10 cellular contexts compared by ENCODE assay signal in the genomic region with DNA sequence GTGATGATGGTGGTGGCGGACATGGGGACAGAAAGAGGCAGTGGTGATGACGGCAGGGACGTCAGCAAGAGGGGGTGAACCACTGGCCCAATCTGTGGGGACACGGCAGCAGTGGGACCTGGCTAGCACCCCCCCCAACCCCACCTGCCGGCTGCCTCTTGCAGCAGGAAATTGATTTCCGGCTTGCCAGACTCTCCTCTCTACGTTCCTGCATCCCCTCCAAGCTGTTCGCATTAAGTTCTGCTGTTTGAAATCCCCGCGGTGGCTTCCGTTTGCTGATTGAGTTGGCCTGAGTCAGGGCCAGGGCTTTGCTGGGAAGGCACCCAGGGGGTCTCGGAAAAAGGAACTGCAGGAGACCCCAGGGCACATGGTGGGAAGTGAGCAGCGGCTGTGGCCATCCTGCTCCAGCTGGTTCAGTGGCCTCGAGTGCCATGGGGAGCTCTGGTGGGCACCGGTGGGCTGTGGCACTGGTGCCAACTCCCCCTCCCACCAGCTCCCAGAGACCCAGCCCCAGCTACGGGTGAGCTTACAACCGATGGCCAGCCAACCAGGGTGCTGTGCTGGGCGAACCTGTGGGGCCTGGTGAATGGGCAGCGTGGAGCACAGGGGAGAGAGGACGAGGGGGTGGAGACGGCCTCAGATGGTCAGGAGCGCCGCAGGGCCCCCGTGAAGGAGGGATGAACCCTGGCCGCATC. TPM values are rescaled to one million over a fixed set of nuclear protein-coding genes. Genes with fewer than 3 reads are reported as not detected.
DNase-seq lines count a peak whose midpoint lies in the region; ATAC-seq and TF ChIP-seq lines count a peak whose summit lies in the region.
"Had no signal": no experiment of that assay in that cellular context is flagged by ENCODE, and none has a peak within 500 bp of the region (broad histone marks: within the 10 kb centered on the region; RNA-seq: fewer than 3 reads in every experiment).

No MANE protein-coding gene starts in this region.

- H2AFZ ChIP-seq in smooth muscle cell (ENCODE audit: low read depth) = no peak overlapping the region

- H3K9ac ChIP-seq in iPS-20b (ENCODE audit: low read depth, low read length) = no peak overlapping the region
- no peak overlapping the region for H3K9ac ChIP-seq in smooth muscle cell (ENCODE audit: low read depth)

- H3K4me3 ChIP-seq in iPS-20b (ENCODE audit: low read length) = peak overlapping the region; percentile 51; the same call in 1 of the 2 replicates
- no peak overlapping the region for H3K4me3 ChIP-seq in smooth muscle cell

- CTCF ChIA-PET in T-cell (lab: Charles Lee) = interaction anchor here (0.5 to 0.7 kb wide), 2 partner anchors 161 to 294 kb away, joined by 3 to 4 read pairs; no protein-coding TSS in a partner anchor

- POLR2A ChIA-PET in T-cell (lab: Charles Lee) = no interaction called here

- H3K4me3 Mint-ChIP-seq in T-cell = peak overlapping the region in 1 of 3 donors; percentile 71
- H3K4me3 Mint-ChIP-seq in progenitor cell of endocrine pancreas (ENCODE audit: low read depth) = no peak overlapping the region
- H3K4me3 Mint-ChIP-seq: T-helper 2 cell treated with Interferon-gamma antibody and Interleukin-4, amounts not matched to agents 5 μg/mL and 100 μg/mL, for 36 hours had no signal

- peaks cover 15 to 42% of the 10 kb centered on the region in 2 donors for H3K27me3 Mint-ChIP-seq in T-cell
- H3K27me3 Mint-ChIP-seq in progenitor cell of endocrine pancreas = peaks cover 32% of the 10 kb centered on the region

- H3K27ac ChIP-seq in iPS-20b (ENCODE audit: low read length) (no peak overlapping the region), smooth muscle cell (ENCODE audit: low read depth) (no peak overlapping the region)

- peaks cover 47% of the 10 kb centered on the region for H3K27me3 ChIP-seq in iPS-20b (ENCODE audit: insufficient read depth, low read length)
- H3K27me3 ChIP-seq in smooth muscle cell (ENCODE audit: low read depth) = peaks cover 38% of the 10 kb centered on the region

- no peak overlapping the region for H3K27ac Mint-ChIP-seq in activated naive CD4-positive, alpha-beta T cell treated with anti-CD3 and anti-CD28 coated beads, Interleukin-2, amount 50 U/mL, for 72 hours
- H3K27ac Mint-ChIP-seq in T-cell (peak overlapping the region in 1 of 2 donors; percentile 24), progenitor cell of endocrine pancreas (no peak overlapping the region)
- H3K27ac Mint-ChIP-seq: T-helper 2 cell treated with Interferon-gamma antibody and Interleukin-4, amounts not matched to agents 5 μg/mL and 100 μg/mL, for 36 hours had no signal

- H3K36me3 ChIP-seq in iPS-20b (ENCODE audit: insufficient read depth, low read depth, low read length) (no peaks in the 10 kb centered on the region), smooth muscle cell (ENCODE audit: low read depth) (no peaks in the 10 kb centered on the region)

- H3K79me2 ChIP-seq in smooth muscle cell (ENCODE audit: low read depth) = no peaks in the 10 kb centered on the region

- H3K9me3 Mint-ChIP-seq in activated naive CD4-positive, alpha-beta T cell treated with anti-CD3 and anti-CD28 coated beads, Interleukin-2, amount 50 U/mL, for 72 hours = no peaks in the 10 kb centered on the region
- H3K9me3 Mint-ChIP-seq in T-cell (no peaks in the 10 kb centered on the region), progenitor cell of endocrine pancreas (ENCODE audit: low read depth) (no peaks in the 10 kb centered on the region)
- H3K9me3 Mint-ChIP-seq: T-helper 2 cell treated with Interferon-gamma antibody and Interleukin-4, amounts not matched to agents 5 μg/mL and 100 μg/mL, for 36 hours had no signal

- no peak for ATAC-seq in activated naive CD4-positive, alpha-beta T cell treated with anti-CD3 and anti-CD28 coated beads, Interleukin-2, amount 50 U/mL, for 72 hours
- ATAC-seq in T-cell (replicated peaks in 1 of 4) (peak in 3 of 4 experiments; percentile 20 to 44 (median 36)), HG03095 (IDR thresholded peaks at IDR 0.05; ENCODE audit: unreplicated experiment) (no peak)

- no peaks in the 10 kb centered on the region for H3K36me3 Mint-ChIP-seq in activated naive CD4-positive, alpha-beta T cell treated with anti-CD3 and anti-CD28 coated beads, Interleukin-2, amount 50 U/mL, for 72 hours
- H3K36me3 Mint-ChIP-seq in T-cell = no peaks in the 10 kb centered on the region
- H3K36me3 Mint-ChIP-seq in progenitor cell of endocrine pancreas (ENCODE audit: insufficient read depth) = no peaks in the 10 kb centered on the region

- H3K4me1 Mint-ChIP-seq in T-cell (peaks cover 18 to 36% (median 24%) of the 10 kb centered on the region in 3 donors), progenitor cell of endocrine pancreas (ENCODE audit: low read depth) (no peaks in the 10 kb centered on the region)

- H3K9me3 ChIP-seq in iPS-20b (ENCODE audit: insufficient read depth, low read depth, low read length) (no peaks in the 10 kb centered on the region), smooth muscle cell (replicated peaks; ENCODE audit: low read depth) (no peaks in the 10 kb centered on the region)

- peak; percentile 27 for DNase-seq in activated naive CD4-positive, alpha-beta T cell treated with anti-CD3 and anti-CD28 coated beads, Interleukin-2, amount 50 U/mL, for 16 hours
- DNase-seq in activated naive CD4-positive, alpha-beta T cell treated with anti-CD3 and anti-CD28 coated beads, Interleukin-2, amount 50 U/mL, for 72 hours (ENCODE audit: low spot score in 2 of 2) = no peak
- peak in 6 of 34 experiments; percentile 15 to 45 (median 26) for DNase-seq in T-cell
- no peak for DNase-seq in smooth muscle cell (lab: John Stamatoyannopoulos, UW; ENCODE audit: unreplicated experiment)
- no peak for DNase-seq in progenitor cell of endocrine pancreas (ENCODE audit: low spot score, unreplicated experiment)
- no peak for DNase-seq in Ammon's horn (ENCODE audit: low spot score)
- DNase-seq: NCI-H187 treated with DMSO at 0.1 percent for 48 hours had no signal

- H3K4me1 ChIP-seq in iPS-20b (ENCODE audit: insufficient read depth, low read length) (peaks cover 5% of the 10 kb centered on the region; the same call in 1 of the 2 replicates), smooth muscle cell (ENCODE audit: low read depth) (peaks cover 14% of the 10 kb centered on the region)

- peak overlapping the region; percentile 75 for H3K4me2 ChIP-seq in smooth muscle cell

- H4K20me1 ChIP-seq in smooth muscle cell (ENCODE audit: low read depth) = no peaks in the 10 kb centered on the region

- TF ChIP-seq CTCF in smooth muscle cell (IDR thresholded peaks at IDR 0.05; ENCODE audit: borderline replicate concordance, insufficient read depth, poor library complexity, severe bottlenecking) (no peak), progenitor cell of endocrine pancreas (IDR thresholded peaks at IDR 0.05; ENCODE audit: unreplicated experiment) (no peak)

- WGBS in smooth muscle cell (ENCODE audit: low lambda C conversion rate) = 52% methylated on average over 24 of the region's 25 CpGs

- no peaks in the 10 kb centered on the region for H3F3A ChIP-seq in smooth muscle cell (ENCODE audit: low read depth)

RNA-seq across cellular contexts. Expression of gene NUDT14, which starts 14.6 kb away (rescaled TPM):
- total RNA-seq in activated naive CD4-positive, alpha-beta T cell treated with anti-CD3 and anti-CD28 coated beads, Interleukin-2, amount 50 U/mL, for 72 hours = 10 to 100 TPM; 20.0 to 22.6 TPM
- total RNA-seq in T-cell (10 to 100 TPM; 10.0 to 25.5 (median 20.2) TPM), smooth muscle cell (7.9 and 9.5 TPM in 2 replicates), progenitor cell of endocrine pancreas (66.6 and 68.5 TPM in 2 replicates)
- 30.7 and 45.6 TPM in 2 replicates for polyA plus RNA-seq in smooth muscle cell

RNA-seq across cellular contexts. Expression of gene JAG2, which starts 27.1 kb away (rescaled TPM):
- 10 to 100 TPM in 1 of 2 donors, 1 to 10 TPM in 1; 4.3 to 10.5 TPM for total RNA-seq in activated naive CD4-positive, alpha-beta T cell treated with anti-CD3 and anti-CD28 coated beads, Interleukin-2, amount 50 U/mL, for 72 hours
- total RNA-seq in T-cell (1 to 10 TPM in 4 of 5 donors, under 1 TPM in 1; 0.76 to 1.9 (median 1.2) TPM), smooth muscle cell (5.8 and 7.6 TPM in 2 replicates), progenitor cell of endocrine pancreas (3.8 and 8.5 TPM in 2 replicates)
- 5.0 and 10.0 TPM in 2 replicates for polyA plus RNA-seq in smooth muscle cell

RNA-seq across cellular contexts. Expression of gene BTBD6, which starts 52.7 kb away (rescaled TPM):
- 10 to 100 TPM; 15.9 to 22.8 TPM for total RNA-seq in activated naive CD4-positive, alpha-beta T cell treated with anti-CD3 and anti-CD28 coated beads, Interleukin-2, amount 50 U/mL, for 72 hours
- 10 to 100 TPM; 36.0 to 55.1 (median 43.3) TPM for total RNA-seq in T-cell
- total RNA-seq in smooth muscle cell = 22.7 and 27.0 TPM in 2 replicates
- 40.3 and 41.8 TPM in 2 replicates for polyA plus RNA-seq in smooth muscle cell
- 31.6 and 31.9 TPM in 2 replicates for total RNA-seq in progenitor cell of endocrine pancreas

Comparison
In these comparisons a context has a peak if more than half of its experiments do, and no peak if none do; other contexts are left out.
1. ATAC-seq: peak in T-cell (3 of 4); none in activated naive CD4-positive, alpha-beta T cell treated with anti-CD3 and anti-CD28 coated beads, Interleukin-2, amount 50 U/mL, for 72 hours (0 of 2) and HG03095 (single experiment).